Comparison of ENCODE assay signal across 16 cellular contexts in the genomic region with DNA sequence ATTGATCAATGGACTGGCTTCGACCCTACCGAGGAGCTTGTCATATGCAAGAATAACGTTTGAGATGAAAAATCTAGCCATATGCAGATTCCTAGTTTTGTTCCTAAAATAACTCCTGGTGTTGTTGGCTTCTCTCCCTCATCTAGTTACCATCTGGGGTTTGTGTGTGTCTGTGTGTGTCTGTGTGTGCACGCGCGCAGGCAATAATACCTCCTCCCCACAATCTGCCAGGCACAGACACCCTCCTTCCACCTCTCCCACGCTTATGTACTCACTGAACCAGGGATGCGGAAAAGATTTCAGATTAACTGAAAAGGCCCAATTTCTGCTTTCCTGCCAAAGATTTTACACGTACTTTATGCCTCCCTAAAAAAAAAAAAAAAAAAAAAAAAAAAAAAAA.
"Had no signal": no experiment of that assay in that cellular context is flagged by ENCODE, and none has a peak within 500 bp of the region (broad histone marks: within the 10 kb centered on the region; RNA-seq: fewer than 3 reads in every experiment).

No MANE protein-coding gene starts in this region.

- H3K4me3 Mint-ChIP-seq: activated CD4-positive, alpha-beta memory T cell treated with anti-CD3 and anti-CD28 coated beads, Interleukin-2, amount 10 ng/mL, durations not matched to agents 7 days and 5 days; activated naive CD8-positive, alpha-beta T cell treated with anti-CD3 and anti-CD28 coated beads, Interleukin-2, amount 10 ng/mL, durations not matched to agents 7 days and 5 days; activated T-helper 17 cell treated with anti-CD3 and anti-CD28 coated beads, Interleukin-2, amount 50 U/mL, for 72 hours; effector memory CD8-positive, alpha-beta T cell; neural crest cell; stimulated activated effector memory CD8-positive, alpha-beta T cell treated with anti-CD3 and anti-CD28 coated beads, Interleukin-12 subunit alpha, Interleukin-12 subunit beta, amount 100 ng/mL, for 72 hours; T-helper 2 cell treated with Interferon-gamma antibody and Interleukin-4, amounts not matched to agents 5 μg/mL and 100 μg/mL, for 36 hours had no signal

- H3K36me3 Mint-ChIP-seq: activated naive CD8-positive, alpha-beta T cell treated with anti-CD3 and anti-CD28 coated beads, Interleukin-2, amount 10 ng/mL, durations not matched to agents 7 days and 5 days; stimulated activated effector memory CD8-positive, alpha-beta T cell treated with anti-CD3 and anti-CD28 coated beads, Interleukin-12 subunit alpha, Interleukin-12 subunit beta, amount 100 ng/mL, for 72 hours had no signal

- H3K4me1 Mint-ChIP-seq: activated CD4-positive, alpha-beta memory T cell treated with anti-CD3 and anti-CD28 coated beads, Interleukin-2, amount 10 ng/mL, durations not matched to agents 7 days and 5 days; activated naive CD8-positive, alpha-beta T cell treated with anti-CD3 and anti-CD28 coated beads, Interleukin-2, amount 10 ng/mL, durations not matched to agents 7 days and 5 days; activated T-helper 17 cell treated with anti-CD3 and anti-CD28 coated beads, Interleukin-2, amount 50 U/mL, for 72 hours; neural crest cell; stimulated activated effector memory CD8-positive, alpha-beta T cell treated with anti-CD3 and anti-CD28 coated beads, Interleukin-12 subunit alpha, Interleukin-12 subunit beta, amount 100 ng/mL, for 72 hours had no signal

- DNase-seq: activated CD4-positive, alpha-beta memory T cell treated with anti-CD3 and anti-CD28 coated beads, Interleukin-2, amount 10 ng/mL, durations not matched to agents 7 days and 5 days; activated CD4-positive, alpha-beta T cell treated with anti-CD3 and anti-CD28 coated beads for 48 hours; activated CD4-positive, CD25-positive, alpha-beta regulatory T cell; activated naive CD4-positive, alpha-beta T cell; activated naive CD8-positive, alpha-beta T cell treated with anti-CD3 and anti-CD28 coated beads, Interleukin-2, amount 10 ng/mL, durations not matched to agents 7 days and 5 days; activated T-cell treated with anti-CD3 and anti-CD28 coated beads, Interleukin-2, amount 50 U/mL, for 1 hour; effector memory CD8-positive, alpha-beta T cell; left colon; midbrain; sigmoid colon; stimulated activated CD4-positive, alpha-beta T cell treated with anti-CD3 and anti-CD28 coated beads, Interleukin-4, amount 100 ng/mL, for 24 hours; thyroid gland had no signal

- ATAC-seq: activated T-helper 17 cell treated with anti-CD3 and anti-CD28 coated beads, Interleukin-2, amount 50 U/mL, for 72 hours; effector memory CD8-positive, alpha-beta T cell; left colon; stimulated activated effector memory CD8-positive, alpha-beta T cell treated with anti-CD3 and anti-CD28 coated beads, Interleukin-12 subunit alpha, Interleukin-12 subunit beta, amount 100 ng/mL, for 72 hours had no signal

- H3K27ac Mint-ChIP-seq: activated CD4-positive, alpha-beta memory T cell treated with anti-CD3 and anti-CD28 coated beads, Interleukin-2, amount 10 ng/mL, durations not matched to agents 7 days and 5 days; activated naive CD8-positive, alpha-beta T cell treated with anti-CD3 and anti-CD28 coated beads, Interleukin-2, amount 10 ng/mL, durations not matched to agents 7 days and 5 days; activated T-helper 17 cell treated with anti-CD3 and anti-CD28 coated beads, Interleukin-2, amount 50 U/mL, for 72 hours; effector memory CD8-positive, alpha-beta T cell; stimulated activated effector memory CD8-positive, alpha-beta T cell treated with anti-CD3 and anti-CD28 coated beads, Interleukin-12 subunit alpha, Interleukin-12 subunit beta, amount 100 ng/mL, for 72 hours; T-helper 2 cell treated with Interferon-gamma antibody and Interleukin-4, amounts not matched to agents 5 μg/mL and 100 μg/mL, for 36 hours had no signal

- H3K9me3 Mint-ChIP-seq: activated CD4-positive, alpha-beta memory T cell treated with anti-CD3 and anti-CD28 coated beads, Interleukin-2, amount 10 ng/mL, durations not matched to agents 7 days and 5 days had no signal

- H3K27me3 Mint-ChIP-seq: activated CD4-positive, alpha-beta memory T cell treated with anti-CD3 and anti-CD28 coated beads, Interleukin-2, amount 10 ng/mL, durations not matched to agents 7 days and 5 days; activated naive CD8-positive, alpha-beta T cell treated with anti-CD3 and anti-CD28 coated beads, Interleukin-2, amount 10 ng/mL, durations not matched to agents 7 days and 5 days; activated T-helper 17 cell treated with anti-CD3 and anti-CD28 coated beads, Interleukin-2, amount 50 U/mL, for 72 hours; effector memory CD8-positive, alpha-beta T cell had no signal
